17 cellular contexts compared by ENCODE assay signal in the genomic region with DNA sequence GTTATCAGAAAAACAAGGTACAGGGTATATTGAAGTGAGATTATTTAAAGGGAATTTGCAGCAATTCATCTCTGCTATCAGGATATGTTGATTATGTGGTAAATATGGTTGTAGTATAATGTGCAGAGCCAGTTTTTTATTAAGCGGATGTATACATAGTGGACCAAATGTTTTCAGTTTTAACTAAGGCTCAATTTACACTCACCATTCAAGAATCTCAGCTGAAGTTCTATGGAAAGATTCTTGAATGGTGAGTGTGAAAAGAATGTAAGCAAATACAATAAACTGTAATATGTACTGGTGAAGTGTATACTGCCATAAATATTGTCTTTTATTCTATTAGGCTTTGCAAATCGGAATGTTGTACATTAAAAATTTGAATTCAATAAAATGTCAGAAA.
DNase-seq lines count a peak whose midpoint lies in the region; ATAC-seq, FAIRE-seq and TF ChIP-seq lines count a peak whose summit lies in the region.
"Had no signal": no experiment of that assay in that cellular context is flagged by ENCODE, and none has a peak within 500 bp of the region (broad histone marks: within the 10 kb centered on the region; RNA-seq: fewer than 3 reads in every experiment).

No MANE protein-coding gene starts in this region.

- intact Hi-C loops in Panc1 (cut with micrococcal nuclease; ENCODE audit: unreplicated experiment), result no loop called here

- H3K27me3 ChIP-seq in Panc1 (ENCODE audit: control insufficient read depth, insufficient read depth, low read length) (no peaks in the 10 kb centered on the region), bronchial epithelial cell (ENCODE audit: control insufficient read depth, insufficient read depth, low read length) (no peaks in the 10 kb centered on the region)
- H3K27me3 ChIP-seq: BLaER1 had no signal

- CTCF ChIA-PET in Panc1 (lab: Charles Lee), result no interaction called here

- DNase-seq in Daoy (ENCODE audit: low read depth) (peak; percentile 17), HTR-8/SVneo (ENCODE audit: insufficient read length, low spot score) (peak; percentile 18), Panc1 (ENCODE audit: low read depth, low spot score) (peak; percentile 24), bronchial epithelial cell (ENCODE audit: low read depth) (peak; percentile 21), nucleus accumbens (lab: John Stamatoyannopoulos, UW) (no peak), NCI-H1105 (lab: John Stamatoyannopoulos, UW) (no peak), NAMALWA (ENCODE audit: low spot score) (no peak), NCI-H524 treated with DMSO at 0.1 percent for 48 hours (lab: John Stamatoyannopoulos, UW) (no peak)
- DNase-seq: 8988T; AML-193; CD8-positive, alpha-beta memory T cell; DMS53; GOT3; HCEC 1CT; HFFc6 had no signal

- POLR2A ChIA-PET in Panc1 (lab: Charles Lee), result no interaction called here

- H3K36me3 ChIP-seq in Panc1 (ENCODE audit: control insufficient read depth, insufficient read depth, low read length) (no peaks in the 10 kb centered on the region), bronchial epithelial cell (ENCODE audit: control insufficient read depth, insufficient read depth, low read length) (no peaks in the 10 kb centered on the region)
- H3K36me3 ChIP-seq: BLaER1 had no signal

- in situ Hi-C loops in Panc1 (cut with HindIII; ENCODE audit: low pct_unique_long_range_greater_than_20kb, low sequenced_read_pairs), result no loop called here

- no peaks in the 10 kb centered on the region; the same call in 1 of the 2 replicates for H3K4me1 ChIP-seq in Panc1 (ENCODE audit: control insufficient read depth, insufficient read depth, low read length)
- H3K4me1 ChIP-seq: BLaER1 had no signal

- peak; percentile 58; the same call in 1 of the 2 replicates for ATAC-seq in Panc1
- ATAC-seq: GM12878 had no signal

- no peak for TF ChIP-seq CTCF in Panc1 (IDR thresholded peaks at IDR 0.05)
- no peak for TF ChIP-seq CTCF in bronchial epithelial cell (IDR thresholded peaks at IDR 0.05; ENCODE audit: insufficient read depth, low read length, severe bottlenecking)

- FAIRE-seq in HTR-8/SVneo (lab: Jason Lieb, UNC) (no peak), bronchial epithelial cell (lab: Jason Lieb, UNC) (no peak)
- FAIRE-seq: GM12878 had no signal

- H3K4me3 ChIP-seq in Panc1 (ENCODE audit: low read depth in 2 of 2, low read length in 2 of 2) (no peak overlapping the region), bronchial epithelial cell (ENCODE audit: low read depth, low read length) (no peak overlapping the region)
- H3K4me3 ChIP-seq: BLaER1, GM12878 had no signal

- no peak overlapping the region; the same call in 1 of the 2 replicates for H3K27ac ChIP-seq in Panc1 (ENCODE audit: low read length)
- H3K27ac ChIP-seq: BLaER1 had no signal

- no TSS peak for BruUV-seq in Panc1 (replicated peaks; lab: Mats Ljungman, UMichigan)

- H3K9me3 ChIP-seq in Panc1 (ENCODE audit: control insufficient read depth, insufficient read depth, low read depth, low read length), result no peaks in the 10 kb centered on the region
- H3K9me3 ChIP-seq: BLaER1 had no signal

Comparison
In these comparisons a context has a peak if more than half of its experiments do, and no peak if none do; other contexts are left out.
1. DNase-seq: peak in Daoy (single experiment), HTR-8/SVneo (single experiment), Panc1 (single experiment) and bronchial epithelial cell (single experiment); none in nucleus accumbens (0 of 56), NCI-H1105 (single experiment), NAMALWA (single experiment) and NCI-H524 treated with DMSO at 0.1 percent for 48 hours (single experiment).